9 cellular contexts compared by ENCODE assay signal in the genomic region with DNA sequence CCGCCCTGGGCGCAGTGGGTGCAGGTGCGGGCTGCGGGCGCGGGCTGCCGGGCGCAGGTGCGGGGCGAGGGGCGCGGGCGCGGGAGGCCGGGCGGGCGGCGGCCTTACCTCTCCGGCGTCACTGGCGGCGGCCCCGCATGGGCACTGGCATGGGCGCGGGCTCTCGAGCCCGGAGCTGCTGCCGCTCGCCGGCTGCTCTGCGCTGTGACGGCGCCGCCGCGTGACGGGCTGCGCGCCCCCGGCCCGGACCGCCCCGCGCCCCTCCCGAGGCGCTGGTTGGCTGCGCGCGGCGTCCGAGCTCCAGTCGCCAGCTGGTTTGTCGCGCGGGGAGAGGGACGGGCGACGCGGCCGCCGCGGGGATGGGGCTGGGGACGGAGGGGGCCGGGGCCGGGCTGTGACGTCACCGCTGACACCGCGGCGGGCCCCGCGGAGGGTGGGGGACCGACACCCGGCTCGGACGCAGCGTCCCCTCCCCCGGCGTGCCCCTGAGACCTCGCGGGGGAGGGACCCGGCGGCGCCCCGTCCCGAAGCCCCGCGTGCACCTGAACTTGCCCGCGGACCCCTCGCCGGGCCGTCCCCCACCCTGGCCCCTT. TPM values are rescaled to one million over a fixed set of nuclear protein-coding genes. Genes with fewer than 3 reads are reported as not detected.
DNase-seq lines count a peak whose midpoint lies in the region; ATAC-seq and TF ChIP-seq lines count a peak whose summit lies in the region.
"Had no signal": no experiment of that assay in that cellular context is flagged by ENCODE, and none has a peak within 500 bp of the region (broad histone marks: within the 10 kb centered on the region; RNA-seq: fewer than 3 reads in every experiment).

Gene KIF1A, minus strand, starts transcription at position 206 of the 593 bp plus-strand sequence. CDS start 22,467 bp downstream, outside the sequence.

- H3K36me3 Mint-ChIP-seq in endothelial cell (ENCODE audit: low read depth, unreplicated experiment): no peaks in the 10 kb centered on the region

- H3K4me3 Mint-ChIP-seq in endothelial cell (ENCODE audit: unreplicated experiment): peak within 1 kb of the TSS; percentile 84

- peaks cover 9% of the 10 kb centered on the region for H3K36me3 ChIP-seq in HUES64 (ENCODE audit: insufficient read depth, low read length)

- peaks cover 14% of the 10 kb centered on the region for H3K4me1 Mint-ChIP-seq in endothelial cell (ENCODE audit: unreplicated experiment)

- peak within 1 kb of the TSS; percentile 90 for H3K4me3 ChIP-seq in HUES64 (ENCODE audit: low read length)
- H3K4me3 ChIP-seq: K562 had no signal

- TF ChIP-seq CTCF in endothelial cell (IDR thresholded peaks at IDR 0.05; ENCODE audit: unreplicated experiment) (no peak), omental fat pad (IDR thresholded peaks at IDR 0.05) (no peak)

- WGBS in HUES64: under 1% methylated on average over 93 of the region's 93 CpGs

- no peaks in the 10 kb centered on the region for H3K9me3 Mint-ChIP-seq in endothelial cell (ENCODE audit: unreplicated experiment)

- H3K4me1 ChIP-seq in HUES64 (ENCODE audit: insufficient read depth, low read length): peaks cover 6% of the 10 kb centered on the region; the same call in 1 of the 2 replicates

- DNase-seq in NCI-H526 treated with DMSO at 0.1 percent for 48 hours (lab: John Stamatoyannopoulos, UW): peak; percentile 85
- DNase-seq in endothelial cell (ENCODE audit: low spot score): peak; percentile 62
- peak; percentile 87 for DNase-seq in pons (ENCODE audit: low spot score)
- no peak for DNase-seq in omental fat pad (ENCODE audit: low spot score)
- no peak for DNase-seq in posterior vena cava (ENCODE audit: low spot score)

- H3K27me3 ChIP-seq in HUES64 (ENCODE audit: insufficient read depth, low read length): peaks cover 46% of the 10 kb centered on the region

- H3K27me3 Mint-ChIP-seq in endothelial cell (ENCODE audit: unreplicated experiment): peaks cover 24% of the 10 kb centered on the region

- peak within 1 kb of the TSS; percentile 76 for H3K27ac ChIP-seq in HUES64 (ENCODE audit: low read depth, low read length)

- H3K27ac Mint-ChIP-seq in endothelial cell (ENCODE audit: unreplicated experiment): no peak within 1 kb of the TSS

- ATAC-seq in GM18517 (IDR thresholded peaks at IDR 0.05; ENCODE audit: unreplicated experiment) (no peak), HG02840 (IDR thresholded peaks at IDR 0.05; ENCODE audit: low FRiP score, unreplicated experiment) (no peak), omental fat pad (ENCODE audit: low FRiP score) (no peak)
- ATAC-seq: K562 had no signal

- H3K9me3 ChIP-seq in HUES64 (ENCODE audit: insufficient read depth, low read depth, low read length): no peaks in the 10 kb centered on the region

- H3K9ac ChIP-seq in HUES64 (ENCODE audit: low read depth, low read length): peak within 1 kb of the TSS; percentile 79

- intact Hi-C loops in posterior vena cava (cut with DNase I): no loop called here

RNA-seq across cellular contexts. Expression of gene KIF1A, which starts in this region (rescaled TPM):
- polyA plus RNA-seq in HUES64 (2013, experiment 1 of 2): 46.4 TPM
- polyA plus RNA-seq in HUES64 (2013, experiment 2 of 2): 46.2 TPM
- total RNA-seq in endothelial cell (ENCODE audit: unreplicated experiment): 52.2 TPM
- total RNA-seq in omental fat pad: under 1 TPM in 2 of 4 donors, not detected in 2; 0.19 to 0.60 TPM
- under 1 TPM; 0.37 to 0.57 TPM for total RNA-seq in posterior vena cava

Comparison
In these comparisons a context has a peak if more than half of its experiments do, and no peak if none do; other contexts are left out.
1. RNA of gene KIF1A (total RNA-seq): 52.2 TPM in endothelial cell (single experiment); 0.37 to 0.57 TPM in posterior vena cava and 0.19 to 0.60 TPM in omental fat pad; every median in the first group is over 10 times any median in the second.
2. DNase-seq: peak in NCI-H526 treated with DMSO at 0.1 percent for 48 hours (single experiment), endothelial cell (single experiment) and pons (single experiment); none in omental fat pad (single experiment) and posterior vena cava (single experiment).